Comparison of ENCODE assay signal across 27 cellular contexts in genomic region chr4:93878566-93878965, GRCh38. TPM values are rescaled to one million over a fixed set of nuclear protein-coding genes. Genes with fewer than 3 reads are reported as not detected.
"Had no signal": no experiment of that assay in that cellular context is flagged by ENCODE, and none has a peak within 500 bp of the region (broad histone marks: within the 10 kb centered on the region; RNA-seq: fewer than 3 reads in every experiment).

No MANE protein-coding gene starts in this region.

- H3K4me3 ChIP-seq: K562 had no signal

- H3K4me2 ChIP-seq: KMS-11, SK-N-SH had no signal

- DNase-seq: Kasumi-1, MM.1S, NCI-H1092 treated with DMSO at 0.1 percent for 48 hours, NCI-H1436, NCI-H187 treated with DMSO at 0.1 percent for 48 hours, NCI-H2029 treated with DMSO at 0.1 percent for 48 hours, NCI-H2107, NCI-H2227 treated with DMSO at 0.1 percent for 48 hours, NCI-H524, NCI-H526 treated with DMSO at 0.1 percent for 48 hours, NCI-H748 treated with DMSO at 0.1 percent for 48 hours, Right ventricle myocardium superior, RPMI8226, SK-N-SH, SW 1271, T-cell, T-helper 9 cell had no signal

- ATAC-seq: HepG2, K562, T-cell had no signal

- H3K9ac ChIP-seq: KMS-11, SK-N-SH had no signal

- H3K9me3 ChIP-seq: SK-N-SH had no signal

- H3K27ac ChIP-seq: KMS-11 had no signal

- FAIRE-seq: HepG2, K562, RCC 7860 had no signal

RNA-seq across cellular contexts. Expression of gene ATOH1, which starts 50.0 kb away (rescaled TPM):
- total RNA-seq: HepG2; HT1080; K562; M059J; NCI-H460; Right ventricle myocardium superior; SK-MEL-5; T-cell; T-helper 2 cell treated with Interferon-gamma antibody and Interleukin-4, amounts not matched to agents 100 ng/mL and 5 ng/mL, for 36 hours had no signal
- polyA plus RNA-seq: HepG2, IgD-negative memory B cell, K562, SK-N-SH had no signal
